In the genomic region with DNA sequence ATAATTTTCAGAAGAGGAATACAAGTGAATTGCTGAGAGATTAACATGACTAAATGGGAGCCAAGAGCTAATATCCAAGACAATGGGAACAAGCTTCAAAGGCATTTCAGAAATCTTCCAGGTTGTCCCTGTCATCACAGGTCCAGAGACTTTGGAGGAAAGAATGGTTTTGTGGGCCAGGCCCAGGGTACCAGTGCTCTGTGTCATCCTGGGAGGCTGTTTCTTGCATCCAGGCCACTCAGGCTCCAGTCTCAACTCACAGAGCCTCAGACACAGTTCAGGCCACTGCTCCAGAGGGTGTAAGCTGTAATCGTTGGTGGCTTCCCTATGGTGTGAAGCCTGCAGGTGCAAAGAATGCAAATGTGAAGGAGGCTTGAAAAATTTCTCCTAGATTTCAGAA, we compare ENCODE assay signal across 30 cellular contexts.
"Had no signal": no experiment of that assay in that cellular context is flagged by ENCODE, and none has a peak within 500 bp of the region (broad histone marks: within the 10 kb centered on the region; RNA-seq: fewer than 3 reads in every experiment).

No MANE protein-coding gene starts in this region.

- H3K27me3 Mint-ChIP-seq: activated CD4-positive, alpha-beta T cell treated with anti-CD3 and anti-CD28 coated beads for 36 hours; activated CD4-positive, alpha-beta T cell treated with anti-CD3 and anti-CD28 coated beads, Interleukin-2, amount 10 ng/mL, durations not matched to agents 7 days and 5 days; activated naive CD4-positive, alpha-beta T cell treated with anti-CD3 and anti-CD28 coated beads, Interleukin-2, amount 50 U/mL, for 24 hours; activated naive CD8-positive, alpha-beta T cell treated with anti-CD3 and anti-CD28 coated beads, Interleukin-2, amount 10 ng/mL, durations not matched to agents 7 days and 5 days; activated T-cell treated with anti-CD3 and anti-CD28 coated beads, Interleukin-2, amount 50 U/mL, for 24 hours had no signal

- H3K4me1 ChIP-seq: ascending aorta, breast epithelium, Peyer's patch, SJSA1 had no signal

- H3K27ac ChIP-seq: ascending aorta, breast epithelium, Peyer's patch, SJSA1 had no signal

- H3K9me3 ChIP-seq: breast epithelium, Peyer's patch, SK-N-SH had no signal

- H3K4me3 Mint-ChIP-seq: activated CD4-positive, alpha-beta T cell treated with anti-CD3 and anti-CD28 coated beads for 36 hours; activated CD4-positive, alpha-beta T cell treated with anti-CD3 and anti-CD28 coated beads, Interleukin-2, amount 10 ng/mL, durations not matched to agents 7 days and 5 days; activated CD8-positive, alpha-beta T cell treated with anti-CD3 and anti-CD28 coated beads, Interleukin-2, amount 10 ng/mL, durations not matched to agents 7 days and 5 days; activated naive CD4-positive, alpha-beta T cell treated with anti-CD3 and anti-CD28 coated beads, Interleukin-2, amount 50 U/mL, for 24 hours; activated naive CD8-positive, alpha-beta T cell treated with anti-CD3 and anti-CD28 coated beads, Interleukin-2, amount 10 ng/mL, durations not matched to agents 7 days and 5 days; activated T-cell treated with anti-CD3 and anti-CD28 coated beads, Interleukin-2, amount 50 U/mL, for 24 hours; T-helper 1 cell treated with Interleukin-12 subunit alpha and Interleukin-12 subunit beta and Interleukin-4 antibody, amounts not matched to agents 30 μg/mL and 1 μg/mL, for 36 hours; T-helper 2 cell treated with Interferon-gamma antibody and Interleukin-4, amounts not matched to agents 5 μg/mL and 100 μg/mL, for 36 hours had no signal

- H3K4me1 Mint-ChIP-seq: activated CD4-positive, alpha-beta T cell treated with anti-CD3 and anti-CD28 coated beads for 36 hours; activated CD4-positive, alpha-beta T cell treated with anti-CD3 and anti-CD28 coated beads, Interleukin-2, amount 10 ng/mL, durations not matched to agents 7 days and 5 days had no signal

- H3K4me2 ChIP-seq: SK-N-SH had no signal

- H3K4me3 ChIP-seq: ascending aorta, breast epithelium, Peyer's patch, SJSA1 had no signal

- DNase-seq: activated CD4-positive, alpha-beta T cell treated with anti-CD3 and anti-CD28 coated beads for 36 hours; activated CD4-positive, alpha-beta T cell treated with anti-CD3 and anti-CD28 coated beads, Interleukin-2, amount 10 ng/mL, durations not matched to agents 7 days and 5 days; activated CD4-positive, alpha-beta T cell treated with anti-CD3 and anti-CD28 coated beads, Interleukin-2, amount 50 U/mL, for 48 hours; activated CD8-positive, alpha-beta T cell treated with anti-CD3 and anti-CD28 coated beads, Interleukin-2, amount 10 ng/mL, durations not matched to agents 7 days and 5 days; activated gamma-delta T cell; activated naive CD4-positive, alpha-beta T cell treated with Interleukin-2 at 50 U/mL for 16 hours; activated naive CD8-positive, alpha-beta T cell treated with anti-CD3 and anti-CD28 coated beads, Interleukin-2, amount 10 ng/mL, durations not matched to agents 7 days and 5 days; activated T-cell treated with anti-CD3 and anti-CD28 coated beads, Interleukin-2, amount 50 U/mL, for 24 hours; amygdala; NCI-H1092 treated with DMSO at 0.1 percent for 48 hours; NCI-H1417; NCI-H187 treated with DMSO at 0.1 percent for 48 hours; NCI-H2081 treated with DMSO at 0.1 percent for 48 hours; NCI-H226; NCI-H446 treated with DMSO at 0.1 percent for 48 hours; NCI-H524; NCI-H69; NCI-H82; PC-3; Peyer's patch; RPMI8226; SHP77 treated with DMSO at 0.1 percent for 48 hours; SK-N-SH had no signal

- H3K27ac Mint-ChIP-seq: activated CD4-positive, alpha-beta T cell treated with anti-CD3 and anti-CD28 coated beads for 36 hours; activated CD4-positive, alpha-beta T cell treated with anti-CD3 and anti-CD28 coated beads, Interleukin-2, amount 10 ng/mL, durations not matched to agents 7 days and 5 days; activated CD8-positive, alpha-beta T cell treated with anti-CD3 and anti-CD28 coated beads, Interleukin-2, amount 10 ng/mL, durations not matched to agents 7 days and 5 days; activated naive CD4-positive, alpha-beta T cell treated with anti-CD3 and anti-CD28 coated beads, Interleukin-2, amount 50 U/mL, for 24 hours; activated naive CD8-positive, alpha-beta T cell treated with anti-CD3 and anti-CD28 coated beads, Interleukin-2, amount 10 ng/mL, durations not matched to agents 7 days and 5 days; activated T-cell treated with anti-CD3 and anti-CD28 coated beads, Interleukin-2, amount 50 U/mL, for 24 hours; activated T-helper 2 cell treated with anti-CD3 and anti-CD28 coated beads, Interferon-gamma antibody, Interleukin-2, Interleukin-4, amounts not matched to agents 10 μg/mL and 5 μg/mL and 100 μg/mL, durations not matched to agents 14 hours and 24 hours and 36 hours; T-helper 1 cell treated with Interleukin-12 subunit alpha and Interleukin-12 subunit beta and Interleukin-4 antibody, amounts not matched to agents 30 μg/mL and 1 μg/mL, for 36 hours; T-helper 2 cell treated with Interferon-gamma antibody and Interleukin-4, amounts not matched to agents 5 μg/mL and 100 μg/mL, for 36 hours had no signal

- H3K9ac ChIP-seq: SK-N-SH had no signal

- H3K36me3 ChIP-seq: ascending aorta, breast epithelium, Peyer's patch, SJSA1 had no signal

- H3K36me3 Mint-ChIP-seq: activated naive CD4-positive, alpha-beta T cell treated with anti-CD3 and anti-CD28 coated beads, Interleukin-2, amount 50 U/mL, for 24 hours had no signal

- H3K27me3 ChIP-seq: ascending aorta, breast epithelium, Peyer's patch, SJSA1 had no signal
